ENCODE assay signal across 15 cellular contexts in the genomic region with DNA sequence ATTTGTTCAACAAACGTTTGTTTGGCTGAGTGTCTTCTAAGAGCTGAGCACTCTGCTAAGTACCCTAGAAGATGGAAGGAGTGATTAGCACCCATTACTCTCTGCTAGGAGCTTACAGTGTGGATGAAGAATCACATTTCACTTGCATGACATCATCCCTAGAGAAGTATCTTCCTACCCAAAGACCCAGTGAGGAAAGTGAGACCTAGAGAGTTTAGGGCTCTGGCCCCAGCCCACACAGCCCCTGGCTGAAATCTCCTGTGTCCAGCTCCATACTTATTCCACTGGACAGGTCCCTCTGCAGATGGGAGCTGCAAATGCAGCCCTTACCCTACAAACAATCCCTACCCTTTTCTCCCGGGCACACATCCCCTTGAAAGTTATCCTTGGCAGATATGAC. TPM values are rescaled to one million over a fixed set of nuclear protein-coding genes. Genes with fewer than 3 reads are reported as not detected.
DNase-seq lines count a peak whose midpoint lies in the region; ATAC-seq, FAIRE-seq and TF ChIP-seq lines count a peak whose summit lies in the region.
"Had no signal": no experiment of that assay in that cellular context is flagged by ENCODE, and none has a peak within 500 bp of the region (broad histone marks: within the 10 kb centered on the region; RNA-seq: fewer than 3 reads in every experiment).

No MANE protein-coding gene starts in this region.

- in situ Hi-C loops in GM12878 (cut with MboI): no loop called here

- H3K4me1 ChIP-seq in GM12878 (ENCODE audit: control insufficient read depth, insufficient read depth, low read length): no peaks in the 10 kb centered on the region
- H3K4me1 ChIP-seq in osteoblast (ENCODE audit: insufficient read depth, low read length): peaks cover 34% of the 10 kb centered on the region
- no peaks in the 10 kb centered on the region for H3K4me1 ChIP-seq in foreskin keratinocyte
- H3K4me1 ChIP-seq: ascending aorta had no signal

- no peak for TF ChIP-seq RAD21 in GM12878 (IDR thresholded peaks at IDR 0.05; ENCODE audit: insufficient read depth, low read depth, low read length)

- DNase-seq in T-helper 2 cell treated with Interferon-gamma antibody and Interleukin-4, amounts not matched to agents 5 μg/mL and 100 μg/mL, for 36 hours (ENCODE audit: low spot score): no peak
- DNase-seq in T-helper 2 cell: no peak
- DNase-seq in M059J (ENCODE audit: low read depth): peak; percentile 51
- no peak for DNase-seq in GM12878 (ENCODE audit: low read depth, low spot score)
- no peak for DNase-seq in osteoblast (ENCODE audit: insufficient read length, low spot score, missing footprints)
- no peak for DNase-seq in mucosa of gallbladder (ENCODE audit: low spot score)
- DNase-seq in middle frontal gyrus (ENCODE audit: extremely low spot score, low spot score): no peak
- no peak for DNase-seq in foreskin keratinocyte
- DNase-seq: NCI-H510A, T-helper 9 cell had no signal

- ATAC-seq in GM12878 (peak; percentile 44), foreskin keratinocyte (no peak)
- ATAC-seq: gastroesophageal sphincter, Panc1 had no signal

- RAD21 ChIA-PET in GM12878 (lab: Charles Lee; ENCODE audit: unreplicated experiment): interaction anchor here (0.7 to 1.9 kb wide), 5 partner anchors 13 to 91 kb away, joined by 3 to 12 read pairs (median 3); no protein-coding TSS in a partner anchor

- TF ChIP-seq CTCF in GM12878 (IDR thresholded peaks at IDR 0.05 in 2 of 3, conservative IDR thresholded peaks at IDR 0.05 in 1 of 3; ENCODE audit: control insufficient read depth in 2 of 3, extremely low read depth in 1 of 3, insufficient read depth in 1 of 3, low read depth in 3 of 3, low read length in 3 of 3) (no peak), osteoblast (IDR thresholded peaks at IDR 0.05; ENCODE audit: extremely low read depth, low read depth, low read length) (no peak), foreskin keratinocyte (conservative IDR thresholded peaks at IDR 0.05) (no peak)

- CTCF ChIA-PET in GM12878 (lab: Yijun Ruan, JAX): interaction anchor here (1.5 to 2.4 kb wide), 3 partner anchors 11 to 41 kb away, joined by 3 to 7 read pairs (median 6); no protein-coding TSS in a partner anchor

- H3K27ac ChIP-seq in GM12878 (ENCODE audit: control insufficient read depth, insufficient read depth) (no peak overlapping the region), osteoblast (ENCODE audit: low read depth, low read length) (peak overlapping the region; percentile 68), foreskin keratinocyte (no peak overlapping the region)
- H3K27ac ChIP-seq: gastroesophageal sphincter had no signal

- peaks cover 29% of the 10 kb centered on the region for H3K4me1 Mint-ChIP-seq in T-helper 2 cell treated with Interferon-gamma antibody and Interleukin-4, amounts not matched to agents 5 μg/mL and 100 μg/mL, for 36 hours (ENCODE audit: low read depth)

- no peak overlapping the region for H2AFZ ChIP-seq in GM12878 (ENCODE audit: control insufficient read depth, low read depth, low read length)
- peak overlapping the region; percentile 77 for H2AFZ ChIP-seq in osteoblast (ENCODE audit: low read length)

- no peak overlapping the region for H3K9ac ChIP-seq in GM12878 (ENCODE audit: control insufficient read depth, insufficient read depth, low read length)

- TF ChIP-seq EP300 in GM12878 (IDR thresholded peaks at IDR 0.05; ENCODE audit: borderline replicate concordance in 1 of 2, control insufficient read depth in 1 of 2, low read depth in 2 of 2, low read length in 2 of 2): no peak

- H3K27me3 ChIP-seq in GM12878 (replicated peaks in 1 of 2; ENCODE audit: control insufficient read depth in 2 of 2, insufficient read depth in 2 of 2, low read length in 1 of 2): no peaks in the 10 kb centered on the region
- no peaks in the 10 kb centered on the region for H3K27me3 ChIP-seq in osteoblast (ENCODE audit: insufficient read depth, low read length)
- no peaks in the 10 kb centered on the region for H3K27me3 ChIP-seq in foreskin keratinocyte
- H3K27me3 ChIP-seq: ascending aorta, gastroesophageal sphincter had no signal

- H3K4me2 ChIP-seq in GM12878 (ENCODE audit: control insufficient read depth, insufficient read depth) (no peak overlapping the region), osteoblast (ENCODE audit: insufficient read depth, low read length) (peak overlapping the region; percentile 76)

- H3K27ac Mint-ChIP-seq in T-helper 2 cell treated with Interferon-gamma antibody and Interleukin-4, amounts not matched to agents 5 μg/mL and 100 μg/mL, for 36 hours: peak overlapping the region; percentile 46

- 27% methylated on average over 2 of the region's 2 CpGs for WGBS in GM12878 (ENCODE audit: insufficient coverage, insufficient replicate concordance, low lambda C conversion rate, missing lambda C conversion rate)

- peaks cover 20% of the 10 kb centered on the region for H3K27me3 Mint-ChIP-seq in T-helper 2 cell treated with Interferon-gamma antibody and Interleukin-4, amounts not matched to agents 5 μg/mL and 100 μg/mL, for 36 hours (ENCODE audit: low read depth)

- H3K9me3 Mint-ChIP-seq in T-helper 2 cell treated with Interferon-gamma antibody and Interleukin-4, amounts not matched to agents 5 μg/mL and 100 μg/mL, for 36 hours: no peaks in the 10 kb centered on the region
- H3K9me3 Mint-ChIP-seq: natural killer cell treated with Interleukin-12 subunit alpha and Interleukin-12 subunit beta and Interleukin-15 and Interleukin-18, amount 100 ng/mL, for 72 hours had no signal

- H3K4me3 Mint-ChIP-seq in T-helper 2 cell treated with Interferon-gamma antibody and Interleukin-4, amounts not matched to agents 5 μg/mL and 100 μg/mL, for 36 hours: peak overlapping the region; percentile 54

- H4K20me1 ChIP-seq in GM12878 (ENCODE audit: control insufficient read depth, insufficient read depth) (no peaks in the 10 kb centered on the region), osteoblast (ENCODE audit: insufficient read depth, low read length) (no peaks in the 10 kb centered on the region)

- no peaks in the 10 kb centered on the region for H3K9me3 ChIP-seq in GM12878 (replicated peaks; ENCODE audit: control insufficient read depth, insufficient read depth, low read length)
- H3K9me3 ChIP-seq in osteoblast (ENCODE audit: low read depth, low read length): no peaks in the 10 kb centered on the region
- H3K9me3 ChIP-seq: ascending aorta, gastroesophageal sphincter had no signal

- POLR2A ChIA-PET in GM12878 (lab: Charles Lee): interaction anchor here (0.9 to 1.9 kb wide), 3 partner anchors 17 to 41 kb away, joined by 3 to 6 read pairs (median 3); no protein-coding TSS in a partner anchor

- FAIRE-seq in GM12878 (lab: Jason Lieb, UNC): no peak
- FAIRE-seq: A204.1 had no signal

- intact Hi-C loops in GM12878 (cut with micrococcal nuclease; ENCODE audit: unreplicated experiment): no loop called here

- no peaks in the 10 kb centered on the region for H3K36me3 Mint-ChIP-seq in T-helper 2 cell treated with Interferon-gamma antibody and Interleukin-4, amounts not matched to agents 5 μg/mL and 100 μg/mL, for 36 hours (ENCODE audit: low read depth)
- H3K36me3 Mint-ChIP-seq: natural killer cell treated with Interleukin-12 subunit alpha and Interleukin-12 subunit beta and Interleukin-15 and Interleukin-18, amount 100 ng/mL, for 72 hours had no signal

- no peaks in the 10 kb centered on the region for H3K79me2 ChIP-seq in GM12878 (ENCODE audit: control insufficient read depth, insufficient read depth, low read length)
- H3K79me2 ChIP-seq in osteoblast (ENCODE audit: insufficient read depth, low read length): no peaks in the 10 kb centered on the region

- H3K36me3 ChIP-seq in GM12878 (ENCODE audit: control insufficient read depth in 2 of 2, insufficient read depth in 2 of 2, low read length in 1 of 2) (no peaks in the 10 kb centered on the region), osteoblast (ENCODE audit: insufficient read depth, low read length) (no peaks in the 10 kb centered on the region)
- H3K36me3 ChIP-seq: ascending aorta, gastroesophageal sphincter had no signal

- H3K4me3 ChIP-seq in GM12878: no peak overlapping the region
- H3K4me3 ChIP-seq in osteoblast (ENCODE audit: insufficient read depth, low read length): peak overlapping the region; percentile 44
- H3K4me3 ChIP-seq: ascending aorta, gastroesophageal sphincter had no signal

- no TSS peak for BruUV-seq in GM12878 (replicated peaks; lab: Mats Ljungman, UMichigan)

- TF ChIP-seq POLR2A in GM12878 (IDR thresholded peaks at IDR 0.05; ENCODE audit: low read depth, low read length): no peak

- SMC1A ChIA-PET in GM12878 (lab: Charles Lee; ENCODE audit: uncharacterized antibody, unreplicated experiment): interaction anchor here (0.5 to 3.1 kb wide), 10 partner anchors 10 to 192 kb away, joined by 3 to 12 read pairs (median 4); no protein-coding TSS in a partner anchor

TF ChIP-seq in GM12878, 131 proteins besides CTCF, POLR2A, EP300 and RAD21 (continues in another document):
- no peak for TF ChIP-seq CEBPB (IDR thresholded peaks at IDR 0.05; ENCODE audit: borderline replicate concordance in 1 of 2, low read depth in 2 of 2, low read length in 2 of 2)
- no peak for TF ChIP-seq TCF12 (IDR thresholded peaks at IDR 0.05; ENCODE audit: low read depth, low read length)
- no peak for TF ChIP-seq SMAD5 (IDR thresholded peaks at IDR 0.05; ENCODE audit: low read depth)
- no peak for TF ChIP-seq SP1 (IDR thresholded peaks at IDR 0.05; ENCODE audit: low read depth, low read length)
- TF ChIP-seq CHD4 (IDR thresholded peaks at IDR 0.05): no peak
- TF ChIP-seq ATF7 (IDR thresholded peaks at IDR 0.05; ENCODE audit: low read depth): peak; percentile 46; the same call in 1 of the 2 replicates

RNA-seq across cellular contexts. Expression of gene EPAS1, which starts 26.8 kb away (rescaled TPM):
- 22.0 and 23.7 TPM in 2 replicates for total RNA-seq in M059J (2014; rRNA removed; shearing (Covaris generic))
- 17.2 and 18.5 TPM in 2 replicates for total RNA-seq in GM12878 (2013; cell fraction: nucleolus; rRNA removed)
- 1.3 and 1.5 TPM in 2 replicates for total RNA-seq in GM12878 (2014; rRNA removed)
- 0.18 and 0.51 TPM in 2 replicates for total RNA-seq in GM12878 (2014; rRNA removed; fragmentation: Illumina TruSeq; extraction: Trizol)
- 1.5 and 2.5 TPM in 2 replicates for total RNA-seq in GM12878 (2021)
- 0.07 TPM for polyA plus RNA-seq in GM12878 (2011; ENCODE audit: low read depth)
- polyA plus RNA-seq in GM12878 (2011; rRNA removed): 7.0 and 22.0 TPM in 2 replicates
- 7.8 and 12.6 TPM in 2 replicates for polyA plus RNA-seq in GM12878 (2011; cell fraction: cytosol; rRNA removed)
- polyA plus RNA-seq in GM12878 (2011; cell fraction: nucleus; rRNA removed): 25.0 and 34.5 TPM in 2 replicates
- 0.30 and 0.76 TPM in 2 replicates for polyA plus RNA-seq in GM12878 (2012)
- polyA plus RNA-seq in GM12878 (2014; fragmentation: Illumina TruSeq; extraction: Trizol): 0.95 and 1.3 TPM in 2 replicates
- polyA plus RNA-seq in GM12878 (2014; fragmentation: Nextera tagmentation; extraction: Ambion mirVana): under 1 TPM in 1 of 2 experiments, not detected in 1; 0.11 TPM
- polyA plus RNA-seq in GM12878 (2014; rRNA removed): 0.69 and 1.3 TPM in 2 replicates
- under 1 TPM; 0.23 to 0.62 TPM for polyA plus RNA-seq in GM12878 (2016; fragmentation: Nextera tagmentation; extraction: Ambion mirVana)
- polyA minus RNA-seq in GM12878 (2011; rRNA and poly(A)+ RNA removed): 13.5 and 20.9 TPM in 2 replicates
- polyA minus RNA-seq in GM12878 (2011; cell fraction: cytosol; rRNA and poly(A)+ RNA removed): 13.9 and 15.5 TPM in 2 replicates
- polyA minus RNA-seq in GM12878 (2011; cell fraction: nucleus; rRNA and poly(A)+ RNA removed): 15.7 and 27.0 TPM in 2 replicates
- total RNA-seq in osteoblast: 198 and 260 TPM in 2 replicates
- 221 TPM for total RNA-seq in mucosa of gallbladder
- total RNA-seq in foreskin keratinocyte: 23.3 and 47.3 TPM in 2 replicates
- 13.0 and 28.2 TPM in 2 replicates for polyA plus RNA-seq in foreskin keratinocyte
